In the genomic region with DNA sequence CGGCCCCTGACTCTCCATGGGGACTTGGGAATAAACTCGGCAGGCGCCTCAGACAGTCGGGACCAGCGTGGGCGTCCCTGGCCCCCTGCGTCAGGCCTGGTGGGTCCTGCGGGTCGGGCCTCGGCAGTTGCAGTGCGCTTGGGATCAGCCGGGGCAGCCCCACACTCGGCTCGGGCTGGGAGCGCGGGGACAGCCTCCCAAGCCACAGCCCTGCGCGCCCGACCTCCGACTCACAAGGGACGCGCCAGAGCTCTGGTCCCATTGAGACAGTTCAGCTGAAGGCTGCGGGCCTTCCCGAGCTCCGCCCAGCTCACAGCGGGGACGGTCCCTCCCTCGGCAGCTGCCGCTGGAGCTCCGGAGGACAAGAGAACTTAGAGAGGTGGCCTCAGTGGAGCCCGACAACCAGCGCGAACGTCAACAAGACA, we compare ENCODE assay signal across 9 cellular contexts. TPM values are rescaled to one million over a fixed set of nuclear protein-coding genes. Genes with fewer than 3 reads are reported as not detected.
DNase-seq lines count a peak whose midpoint lies in the region; ATAC-seq and TF ChIP-seq lines count a peak whose summit lies in the region.
"Had no signal": no experiment of that assay in that cellular context is flagged by ENCODE, and none has a peak within 500 bp of the region (broad histone marks: within the 10 kb centered on the region; RNA-seq: fewer than 3 reads in every experiment).

No MANE protein-coding gene starts in this region.

- intact Hi-C loops in prostate gland (cut with DNase I) = no loop called here

- WGBS in prostate gland = 0% methylated on average over 23 of the region's 34 CpGs

- no peak overlapping the region for H3K27ac ChIP-seq in prostate gland
- H3K27ac ChIP-seq: VCaP had no signal

- H3K4me3 ChIP-seq in prostate gland = peak overlapping the region in 1 of 2 donors; percentile 4

- no peak for TF ChIP-seq CTCF in prostate gland (IDR thresholded peaks at IDR 0.05)

- no peak for TF ChIP-seq POLR2A in prostate gland (IDR thresholded peaks at IDR 0.05)

- no peaks in the 10 kb centered on the region for H3K36me3 ChIP-seq in prostate gland

- H3K27me3 ChIP-seq in prostate gland (replicated peaks; ENCODE audit: insufficient read depth) = no peaks in the 10 kb centered on the region

- no peaks in the 10 kb centered on the region for H3K9me3 ChIP-seq in prostate gland

- H3K4me1 ChIP-seq in prostate gland (replicated peaks) = peaks cover 3% of the 10 kb centered on the region

- no peak for ATAC-seq in HG03039 (IDR thresholded peaks at IDR 0.05; ENCODE audit: unreplicated experiment)

- DNase-seq in DMS114 treated with DMSO at 0.1 percent for 48 hours (lab: John Stamatoyannopoulos, UW; ENCODE audit: unreplicated experiment) (peak; percentile 32), LHCN-M2 (ENCODE audit: low read depth) (peak; percentile 47), fibroblast of gingiva (ENCODE audit: low read depth) (peak; percentile 36), prostate gland (ENCODE audit: low spot score) (peak; percentile 7), DMS79 (lab: John Stamatoyannopoulos, UW) (no peak), CD1c-positive myeloid dendritic cell (ENCODE audit: extremely low spot score) (no peak), GDM1 (lab: John Stamatoyannopoulos, UW) (no peak)

RNA-seq across cellular contexts. Expression of a gene that starts 45.7 kb away (rescaled TPM):
- total RNA-seq in LHCN-M2 (2014; rRNA removed) = 14.2 and 14.3 TPM in 2 replicates
- polyA plus RNA-seq in LHCN-M2 (2012) = 1.2 TPM
- total RNA-seq in prostate gland = 1 to 10 TPM in 1 of 2 donors, under 1 TPM in 1; 0.55 to 2.6 TPM

Comparison
In these comparisons a context has a peak if more than half of its experiments do, and no peak if none do; other contexts are left out.
1. DNase-seq: peak in DMS114 treated with DMSO at 0.1 percent for 48 hours (single experiment), LHCN-M2 (single experiment), fibroblast of gingiva (single experiment) and prostate gland (single experiment); none in DMS79 (single experiment), CD1c-positive myeloid dendritic cell (single experiment) and GDM1 (single experiment).